In genomic region chr6:31169123-31169857, GRCh38 we compare ENCODE assay signal across 1 cellular context.
TF ChIP-seq lines count a peak whose summit lies in the region.

No MANE protein-coding gene starts in this region.

TF ChIP-seq in K562, 482 proteins besides CTCF, POLR2A, EP300 and RAD21:
- TF ChIP-seq MYBL2 (IDR thresholded peaks at IDR 0.05; ENCODE audit: low read depth): no peak
- TF ChIP-seq MYBL2 (CRISPR knock-in tag; IDR thresholded peaks at IDR 0.05; ENCODE audit: borderline replicate concordance): no peak
- no peak for TF ChIP-seq SETDB1 (IDR thresholded peaks at IDR 0.05; ENCODE audit: low read length)
- no peak for TF ChIP-seq NR2C2 (CRISPR knock-in tag; IDR thresholded peaks at IDR 0.05)
- no peak for TF ChIP-seq NR2C2 (tag; IDR thresholded peaks at IDR 0.05)
- TF ChIP-seq OTX1 (CRISPR knock-in tag; IDR thresholded peaks at IDR 0.05): 0 out of 2 replicates have a peak, but pooled peaks have one; percentile 7
- no peak for TF ChIP-seq TARDBP (IDR thresholded peaks at IDR 0.05)
- no peak for TF ChIP-seq HDAC2 (IDR thresholded peaks at IDR 0.05)
- no peak for TF ChIP-seq ZBTB8A (IDR thresholded peaks at IDR 0.05; ENCODE audit: partially characterized antibody)
- no peak for TF ChIP-seq SP2 (IDR thresholded peaks at IDR 0.05; ENCODE audit: extremely low read depth, low read depth, low read length, poor library complexity, severe bottlenecking)
- no peak for TF ChIP-seq SRSF3 (IDR thresholded peaks at IDR 0.05; ENCODE audit: insufficient read depth, low read length)
- no peak for TF ChIP-seq SPI1 (IDR thresholded peaks at IDR 0.05; ENCODE audit: borderline replicate concordance, low read depth, low read length)
- TF ChIP-seq ARID2 (IDR thresholded peaks at IDR 0.05): no peak
- TF ChIP-seq, protein P1, sequence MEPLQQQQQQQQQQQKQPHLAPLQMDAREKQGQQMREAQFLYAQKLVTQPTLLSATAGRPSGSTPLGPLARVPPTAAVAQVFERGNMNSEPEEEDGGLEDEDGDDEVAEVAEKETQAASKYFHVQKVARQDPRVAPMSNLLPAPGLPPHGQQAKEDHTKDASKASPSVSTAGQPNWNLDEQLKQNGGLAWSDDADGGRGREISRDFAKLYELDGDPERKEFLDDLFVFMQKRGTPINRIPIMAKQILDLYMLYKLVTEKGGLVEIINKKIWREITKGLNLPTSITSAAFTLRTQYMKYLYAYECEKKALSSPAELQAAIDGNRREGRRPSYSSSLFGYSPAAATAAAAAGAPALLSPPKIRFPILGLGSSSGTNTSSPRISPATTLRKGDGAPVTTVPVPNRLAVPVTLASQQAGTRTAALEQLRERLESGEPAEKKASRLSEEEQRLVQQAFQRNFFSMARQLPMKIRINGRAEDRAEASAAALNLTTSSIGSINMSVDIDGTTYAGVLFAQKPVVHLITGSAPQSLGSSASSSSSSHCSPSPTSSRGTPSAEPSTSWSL (CRISPR knock-in tag; IDR thresholded peaks at IDR 0.05; ENCODE audit: borderline replicate concordance): no peak
- no peak for TF ChIP-seq ZSCAN29 (IDR thresholded peaks at IDR 0.05)
- peak; percentile 18; the same call in 1 of the 2 replicates for TF ChIP-seq SMAD4 (CRISPR knock-in tag; conservative IDR thresholded peaks at IDR 0.05)
- no peak for TF ChIP-seq ZC3H4 (CRISPR knock-in tag; IDR thresholded peaks at IDR 0.05; ENCODE audit: borderline replicate concordance)
- TF ChIP-seq, protein P2, sequence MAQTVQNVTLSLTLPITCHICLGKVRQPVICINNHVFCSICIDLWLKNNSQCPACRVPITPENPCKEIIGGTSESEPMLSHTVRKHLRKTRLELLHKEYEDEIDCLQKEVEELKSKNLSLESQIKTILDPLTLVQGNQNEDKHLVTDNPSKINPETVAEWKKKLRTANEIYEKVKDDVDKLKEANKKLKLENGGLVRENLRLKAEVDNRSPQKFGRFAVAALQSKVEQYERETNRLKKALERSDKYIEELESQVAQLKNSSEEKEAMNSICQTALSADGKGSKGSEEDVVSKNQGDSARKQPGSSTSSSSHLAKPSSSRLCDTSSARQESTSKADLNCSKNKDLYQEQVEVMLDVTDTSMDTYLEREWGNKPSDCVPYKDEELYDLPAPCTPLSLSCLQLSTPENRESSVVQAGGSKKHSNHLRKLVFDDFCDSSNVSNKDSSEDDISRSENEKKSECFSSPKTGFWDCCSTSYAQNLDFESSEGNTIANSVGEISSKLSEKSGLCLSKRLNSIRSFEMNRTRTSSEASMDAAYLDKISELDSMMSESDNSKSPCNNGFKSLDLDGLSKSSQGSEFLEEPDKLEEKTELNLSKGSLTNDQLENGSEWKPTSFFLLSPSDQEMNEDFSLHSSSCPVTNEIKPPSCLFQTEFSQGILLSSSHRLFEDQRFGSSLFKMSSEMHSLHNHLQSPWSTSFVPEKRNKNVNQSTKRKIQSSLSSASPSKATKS (CRISPR knock-in tag; IDR thresholded peaks at IDR 0.05): no peak
- 0 out of 2 replicates have a peak, but pooled peaks have one; percentile 23 for TF ChIP-seq ZNF133 (CRISPR knock-in tag; IDR thresholded peaks at IDR 0.05)
- TF ChIP-seq PHB (CRISPR knock-in tag; IDR thresholded peaks at IDR 0.05): 0 out of 2 replicates have a peak, but pooled peaks have one; percentile 35
- TF ChIP-seq, protein P3, sequence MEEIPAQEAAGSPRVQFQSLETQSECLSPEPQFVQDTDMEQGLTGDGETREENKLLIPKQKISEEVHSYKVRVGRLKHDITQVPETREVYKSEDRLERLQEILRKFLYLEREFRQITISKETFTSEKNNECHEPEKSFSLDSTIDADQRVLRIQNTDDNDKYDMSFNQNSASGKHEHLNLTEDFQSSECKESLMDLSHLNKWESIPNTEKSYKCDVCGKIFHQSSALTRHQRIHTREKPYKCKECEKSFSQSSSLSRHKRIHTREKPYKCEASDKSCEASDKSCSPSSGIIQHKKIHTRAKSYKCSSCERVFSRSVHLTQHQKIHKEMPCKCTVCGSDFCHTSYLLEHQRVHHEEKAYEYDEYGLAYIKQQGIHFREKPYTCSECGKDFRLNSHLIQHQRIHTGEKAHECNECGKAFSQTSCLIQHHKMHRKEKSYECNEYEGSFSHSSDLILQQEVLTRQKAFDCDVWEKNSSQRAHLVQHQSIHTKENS (CRISPR knock-in tag; IDR thresholded peaks at IDR 0.05): no peak
- TF ChIP-seq PHB2 (IDR thresholded peaks at IDR 0.05; ENCODE audit: low read depth): no peak
- no peak for TF ChIP-seq ZBTB5 (IDR thresholded peaks at IDR 0.05)
- TF ChIP-seq, protein P4, sequence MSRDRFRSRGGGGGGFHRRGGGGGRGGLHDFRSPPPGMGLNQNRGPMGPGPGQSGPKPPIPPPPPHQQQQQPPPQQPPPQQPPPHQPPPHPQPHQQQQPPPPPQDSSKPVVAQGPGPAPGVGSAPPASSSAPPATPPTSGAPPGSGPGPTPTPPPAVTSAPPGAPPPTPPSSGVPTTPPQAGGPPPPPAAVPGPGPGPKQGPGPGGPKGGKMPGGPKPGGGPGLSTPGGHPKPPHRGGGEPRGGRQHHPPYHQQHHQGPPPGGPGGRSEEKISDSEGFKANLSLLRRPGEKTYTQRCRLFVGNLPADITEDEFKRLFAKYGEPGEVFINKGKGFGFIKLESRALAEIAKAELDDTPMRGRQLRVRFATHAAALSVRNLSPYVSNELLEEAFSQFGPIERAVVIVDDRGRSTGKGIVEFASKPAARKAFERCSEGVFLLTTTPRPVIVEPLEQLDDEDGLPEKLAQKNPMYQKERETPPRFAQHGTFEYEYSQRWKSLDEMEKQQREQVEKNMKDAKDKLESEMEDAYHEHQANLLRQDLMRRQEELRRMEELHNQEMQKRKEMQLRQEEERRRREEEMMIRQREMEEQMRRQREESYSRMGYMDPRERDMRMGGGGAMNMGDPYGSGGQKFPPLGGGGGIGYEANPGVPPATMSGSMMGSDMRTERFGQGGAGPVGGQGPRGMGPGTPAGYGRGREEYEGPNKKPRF (IDR thresholded peaks at IDR 0.05; ENCODE audit: low read depth, low read length): no peak
- no peak for TF ChIP-seq YBX1 (IDR thresholded peaks at IDR 0.05)
- no peak for TF ChIP-seq PCBP2 (IDR thresholded peaks at IDR 0.05; ENCODE audit: low read depth, low read length, poor library complexity, severe bottlenecking)
- peak; percentile 39; the same call in 1 of the 2 replicates for TF ChIP-seq CTBP1 (IDR thresholded peaks at IDR 0.05; ENCODE audit: borderline replicate concordance)
- no peak for TF ChIP-seq ZNF518B (CRISPR knock-in tag; IDR thresholded peaks at IDR 0.05)
- TF ChIP-seq SMARCA4 (IDR thresholded peaks at IDR 0.05): 0 out of 2 replicates have a peak, but pooled peaks have one; percentile 13
- 0 out of 2 replicates have a peak, but pooled peaks have one; percentile 22 for TF ChIP-seq FOSL1 (tag; conservative IDR thresholded peaks at IDR 0.05)
- peak; percentile 21 to 42; a peak in 1 of 4 replicates for TF ChIP-seq NRF1 (conservative IDR thresholded peaks at IDR 0.05 in 1 of 2, IDR thresholded peaks at IDR 0.05 in 1 of 2)
- no peak for TF ChIP-seq ZNF282 (CRISPR knock-in tag; IDR thresholded peaks at IDR 0.05)
- TF ChIP-seq CGGBP1 (CRISPR knock-in tag; IDR thresholded peaks at IDR 0.05): no peak
- no peak for TF ChIP-seq NFIC (IDR thresholded peaks at IDR 0.05)
- no peak for TF ChIP-seq ZFP30 (CRISPR knock-in tag; IDR thresholded peaks at IDR 0.05; ENCODE audit: borderline replicate concordance)
- TF ChIP-seq BCL6 (CRISPR knock-in tag; IDR thresholded peaks at IDR 0.05): no peak
- TF ChIP-seq CXXC5 (CRISPR knock-in tag; IDR thresholded peaks at IDR 0.05): peak; percentile 17
- no peak for TF ChIP-seq ZNF75A (CRISPR knock-in tag; IDR thresholded peaks at IDR 0.05)
